ENCODE assay signal across 13 cellular contexts in the genomic region with DNA sequence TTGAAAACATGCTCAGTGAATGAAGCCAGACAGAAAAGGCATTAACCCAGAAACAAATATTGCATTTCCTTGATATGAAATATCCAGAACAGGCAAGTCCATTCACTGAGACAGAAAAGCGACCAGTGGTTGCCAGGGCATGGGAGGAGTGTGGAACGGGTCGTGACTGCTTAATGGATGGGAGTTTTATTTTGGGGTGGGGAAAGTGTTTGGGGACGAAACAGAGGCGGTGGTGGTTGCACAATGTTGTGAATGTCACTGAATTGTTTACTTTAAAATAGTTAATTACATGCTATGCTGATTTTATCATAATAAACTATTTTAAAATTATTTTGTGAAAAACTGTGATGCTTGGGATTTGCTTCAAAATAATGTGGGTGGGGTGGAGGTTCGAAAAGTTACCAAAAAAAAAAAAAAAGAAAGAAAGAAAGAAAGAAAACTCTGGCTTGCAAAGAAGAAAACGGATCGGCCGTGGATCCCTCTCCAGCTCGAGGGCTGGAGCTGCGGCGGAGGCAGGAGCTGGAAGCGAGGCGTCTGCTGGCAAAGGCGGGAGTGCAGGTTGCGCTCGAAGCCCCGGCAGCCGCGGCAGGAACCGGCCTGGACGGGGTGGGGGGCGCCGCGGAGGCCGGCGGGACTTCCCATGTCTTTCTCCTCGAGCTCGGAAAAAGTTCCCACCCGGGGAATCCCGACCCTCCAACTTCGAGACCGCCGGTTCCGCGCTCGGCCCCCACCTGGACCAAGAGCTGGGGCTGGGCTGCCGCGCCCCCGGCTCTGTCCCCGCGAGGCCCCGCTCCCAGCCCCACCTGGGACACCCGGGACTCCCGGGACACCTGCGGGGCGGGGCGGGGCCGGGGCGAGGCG. TPM values are rescaled to one million over a fixed set of nuclear protein-coding genes. Genes with fewer than 3 reads are reported as not detected.
DNase-seq lines count a peak whose midpoint lies in the region; ATAC-seq and TF ChIP-seq lines count a peak whose summit lies in the region.
"Had no signal": no experiment of that assay in that cellular context is flagged by ENCODE, and none has a peak within 500 bp of the region (broad histone marks: within the 10 kb centered on the region; RNA-seq: fewer than 3 reads in every experiment).

No MANE protein-coding gene starts in this region.

- peaks cover 26% of the 10 kb centered on the region for H3K27me3 Mint-ChIP-seq in CD8-positive, alpha-beta T cell (ENCODE audit: low read depth)
- H3K27me3 Mint-ChIP-seq in brain (peaks cover 46% of the 10 kb centered on the region), naive B cell (peaks cover 20 to 40% (median 33%) of the 10 kb centered on the region in 3 donors)

- TF ChIP-seq CTCF in CD8-positive, alpha-beta T cell (IDR thresholded peaks at IDR 0.05): no peak
- TF ChIP-seq CTCF in brain (conservative IDR thresholded peaks at IDR 0.05): no peak

- H3K36me3 Mint-ChIP-seq in CD8-positive, alpha-beta T cell: peaks cover 2% of the 10 kb centered on the region
- H3K36me3 Mint-ChIP-seq in brain (peaks cover 3% of the 10 kb centered on the region), naive B cell (peaks cover 6 to 10% of the 10 kb centered on the region in 2 donors)

- no peak overlapping the region for H3K27ac ChIP-seq in CD8-positive, alpha-beta T cell (ENCODE audit: low read depth, low read length)
- no peak overlapping the region for H3K27ac ChIP-seq in HUES48 (ENCODE audit: low read depth, low read length)

- H3K9me3 ChIP-seq in CD8-positive, alpha-beta T cell (ENCODE audit: low read length): no peaks in the 10 kb centered on the region
- H3K9me3 ChIP-seq in HUES48 (ENCODE audit: control insufficient read depth, insufficient read depth, low read length): peaks cover 12% of the 10 kb centered on the region; the same call in 1 of the 2 replicates

- H3K4me3 Mint-ChIP-seq in CD8-positive, alpha-beta T cell: peak overlapping the region; percentile 60
- H3K4me3 Mint-ChIP-seq in brain: peak overlapping the region; percentile 76 to 81 (median 80)
- H3K4me3 Mint-ChIP-seq in naive B cell: peak overlapping the region in 7 of 8 donors; percentile 38 to 83 (median 66)

- no peaks in the 10 kb centered on the region for H3K36me3 ChIP-seq in CD8-positive, alpha-beta T cell (ENCODE audit: insufficient read depth, low read length)
- H3K36me3 ChIP-seq in HUES48 (ENCODE audit: control insufficient read depth, insufficient read depth, low read length): no peaks in the 10 kb centered on the region
- H3K36me3 ChIP-seq: HAP-1 had no signal

- no peaks in the 10 kb centered on the region for H3K9me3 Mint-ChIP-seq in CD8-positive, alpha-beta T cell
- H3K9me3 Mint-ChIP-seq in brain (peaks cover 9 to 22% (median 14%) of the 10 kb centered on the region in 5 experiments), naive B cell (peaks cover 0 to 22% (median 9%) of the 10 kb centered on the region in 7 donors)

- no peak for ATAC-seq in CD8-positive, alpha-beta T cell
- ATAC-seq in naive B cell (ENCODE audit: low read depth in 2 of 2): no peak
- no peak for ATAC-seq in GM21515 (IDR thresholded peaks at IDR 0.05; ENCODE audit: unreplicated experiment)
- no peak for ATAC-seq in GM21619 (IDR thresholded peaks at IDR 0.05; ENCODE audit: unreplicated experiment)
- ATAC-seq in HG03469 (IDR thresholded peaks at IDR 0.05; ENCODE audit: unreplicated experiment): no peak

- H3K4me3 ChIP-seq in CD8-positive, alpha-beta T cell (ENCODE audit: low read depth, low read length): no peak overlapping the region
- peak overlapping the region; percentile 59 for H3K4me3 ChIP-seq in HUES48 (ENCODE audit: low read depth, low read length)
- H3K4me3 ChIP-seq: HAP-1 had no signal

- CTCF ChIA-PET in CD8-positive, alpha-beta T cell (lab: Charles Lee): interaction anchor here (0.9 kb wide), 1 partner anchor 286 kb away, joined by 3 read pairs; no protein-coding TSS in a partner anchor

- peaks cover 11% of the 10 kb centered on the region for H3K4me1 ChIP-seq in CD8-positive, alpha-beta T cell (ENCODE audit: insufficient read depth, low read length)
- H3K4me1 ChIP-seq in HUES48 (ENCODE audit: control insufficient read depth, insufficient read depth, low read length): no peaks in the 10 kb centered on the region
- H3K4me1 ChIP-seq: HAP-1 had no signal

- no peak overlapping the region for H3K9ac ChIP-seq in HUES48 (ENCODE audit: low read depth, low read length)

- peaks cover 16% of the 10 kb centered on the region for H3K27me3 ChIP-seq in CD8-positive, alpha-beta T cell (ENCODE audit: insufficient read depth, low read length)
- peaks cover 65% of the 10 kb centered on the region for H3K27me3 ChIP-seq in HUES48 (ENCODE audit: control insufficient read depth, insufficient read depth, low read length)

- intact Hi-C loops in CD8-positive, alpha-beta T cell (cut with DNase I, micrococcal nuclease): loop anchor here in 1 of 2 experiments (10.0 kb wide), 1 partner anchor 93 kb away; no protein-coding TSS in a partner anchor

- POLR2A ChIA-PET in CD8-positive, alpha-beta T cell (lab: Charles Lee): no interaction called here

- no peak overlapping the region for H3K27ac Mint-ChIP-seq in CD8-positive, alpha-beta T cell
- H3K27ac Mint-ChIP-seq in brain (no peak overlapping the region), naive B cell (no peak overlapping the region)

- peaks cover 12% of the 10 kb centered on the region for H3K4me1 Mint-ChIP-seq in CD8-positive, alpha-beta T cell (ENCODE audit: low read depth)
- H3K4me1 Mint-ChIP-seq in brain (peaks cover 26% of the 10 kb centered on the region), naive B cell (peaks cover 11 to 22% (median 16%) of the 10 kb centered on the region in 3 donors)

- DNase-seq in CD8-positive, alpha-beta T cell: no peak
- DNase-seq in naive B cell: no peak
- DNase-seq in superior temporal gyrus (ENCODE audit: extremely low spot score): no peak
- DNase-seq: caudate nucleus, NCI-H1048, nucleus accumbens had no signal

RNA-seq across cellular contexts. Expression of a gene that starts 0.5 kb away (rescaled TPM):
- not detected for total RNA-seq in CD8-positive, alpha-beta T cell
- polyA plus RNA-seq in brain (ENCODE audit: insufficient read depth, low read depth, low replicate concordance) (not detected), naive B cell (ENCODE audit: low read depth in 6 of 6) (not detected)
- total RNA-seq: activated CD8-positive, alpha-beta memory T cell treated with anti-CD3 and anti-CD28 coated beads for 36 hours had no signal

RNA-seq across cellular contexts. Expression of a gene that starts 7.7 kb away (rescaled TPM):
- total RNA-seq in CD8-positive, alpha-beta T cell: not detected
- polyA plus RNA-seq in brain (ENCODE audit: insufficient read depth, low read depth, low replicate concordance): 0.46 TPM
- not detected for polyA plus RNA-seq in naive B cell (ENCODE audit: low read depth in 6 of 6)
- total RNA-seq: activated CD8-positive, alpha-beta memory T cell treated with anti-CD3 and anti-CD28 coated beads for 36 hours had no signal
